In the genomic region with DNA sequence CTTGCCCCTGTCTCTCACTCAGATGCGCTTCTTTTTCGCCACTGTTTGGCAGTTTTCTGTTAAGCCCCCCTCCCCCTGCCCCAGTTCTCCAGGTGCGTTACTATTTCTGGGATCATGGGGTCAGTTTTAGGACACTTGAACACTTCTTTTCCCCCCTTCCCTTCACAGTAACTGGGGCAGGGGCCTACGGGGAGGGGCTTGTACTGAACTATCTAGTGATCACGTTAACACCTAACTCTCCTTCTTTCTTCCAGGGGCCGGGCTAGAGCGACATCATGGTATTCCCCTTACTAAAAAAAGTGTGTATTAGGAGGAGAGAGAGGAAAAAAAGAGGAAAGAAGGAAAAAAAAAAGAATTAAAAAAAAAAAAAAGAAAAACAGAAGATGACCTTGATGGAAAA, we compare ENCODE assay signal across 27 cellular contexts. TPM values are rescaled to one million over a fixed set of nuclear protein-coding genes. Genes with fewer than 3 reads are reported as not detected.
DNase-seq lines count a peak whose midpoint lies in the region; ATAC-seq and TF ChIP-seq lines count a peak whose summit lies in the region.
"Had no signal": no experiment of that assay in that cellular context is flagged by ENCODE, and none has a peak within 500 bp of the region (broad histone marks: within the 10 kb centered on the region; RNA-seq: fewer than 3 reads in every experiment).

No MANE protein-coding gene starts in this region.

- no peak for TF ChIP-seq POLR2A in gastrocnemius medialis (IDR thresholded peaks at IDR 0.05)

- H3K4me1 Mint-ChIP-seq in activated CD8-positive, alpha-beta memory T cell treated with anti-CD3 and anti-CD28 coated beads, Interleukin-2, amount 10 ng/mL, durations not matched to agents 7 days and 5 days, result peaks cover 28% of the 10 kb centered on the region
- peaks cover 30% of the 10 kb centered on the region for H3K4me1 Mint-ChIP-seq in neural crest cell
- H3K4me1 Mint-ChIP-seq in WTC11, result peaks cover 20% of the 10 kb centered on the region

- no peak for ATAC-seq in activated CD8-positive, alpha-beta memory T cell treated with anti-CD3 and anti-CD28 coated beads, Interleukin-2, amount 10 ng/mL, durations not matched to agents 7 days and 5 days
- ATAC-seq in WTC11 (no peak), gastrocnemius medialis (no peak)
- ATAC-seq: CD8-positive, alpha-beta T cell; GM12878 had no signal

- H3F3A ChIP-seq in MM.1S (ENCODE audit: insufficient read depth, low read length), result no peaks in the 10 kb centered on the region

- H3K4me3 Mint-ChIP-seq in activated CD8-positive, alpha-beta memory T cell treated with anti-CD3 and anti-CD28 coated beads, Interleukin-2, amount 10 ng/mL, durations not matched to agents 7 days and 5 days, result no peak overlapping the region
- H3K4me3 Mint-ChIP-seq in neural crest cell, result peak overlapping the region; percentile 73
- no peak overlapping the region for H3K4me3 Mint-ChIP-seq in WTC11
- H3K4me3 Mint-ChIP-seq: CD8-positive, alpha-beta T cell; HFFc6 had no signal

- no peak overlapping the region for H3K27ac Mint-ChIP-seq in activated CD8-positive, alpha-beta memory T cell treated with anti-CD3 and anti-CD28 coated beads, Interleukin-2, amount 10 ng/mL, durations not matched to agents 7 days and 5 days
- no peak overlapping the region for H3K27ac Mint-ChIP-seq in neural crest cell (ENCODE audit: unreplicated experiment)
- H3K27ac Mint-ChIP-seq in WTC11, result no peak overlapping the region
- H3K27ac Mint-ChIP-seq: CD8-positive, alpha-beta T cell; HFFc6 had no signal

- POLR2A ChIA-PET in WTC11 (lab: Charles Lee), result no interaction called here

- H4K20me1 ChIP-seq in BLaER1 (peaks cover 48% of the 10 kb centered on the region), MM.1S (ENCODE audit: insufficient read depth, low read length) (no peaks in the 10 kb centered on the region)

- peaks cover 33% of the 10 kb centered on the region for H3K36me3 Mint-ChIP-seq in activated CD8-positive, alpha-beta memory T cell treated with anti-CD3 and anti-CD28 coated beads, Interleukin-2, amount 10 ng/mL, durations not matched to agents 7 days and 5 days
- H3K36me3 Mint-ChIP-seq in neural crest cell (ENCODE audit: low read depth) (peaks cover 23% of the 10 kb centered on the region), WTC11 (peaks cover 41% of the 10 kb centered on the region)

- peak overlapping the region; percentile 91 for H3K4me2 ChIP-seq in BLaER1
- no peak overlapping the region for H3K4me2 ChIP-seq in MM.1S (ENCODE audit: low read depth, low read length)

- in situ Hi-C loops in gastrocnemius medialis (cut with MboI; ENCODE audit: low sequenced_read_pairs in 4 of 4), result loop anchor here (5.0 to 25.0 kb wide), 10 partner anchors 57 to 1112 kb away; a partner anchor contains a TSS

- H3K27me3 ChIP-seq in BLaER1 (no peaks in the 10 kb centered on the region), adipocyte (replicated peaks; ENCODE audit: control insufficient read depth, insufficient read depth, low read length) (no peaks in the 10 kb centered on the region), MM.1S (replicated peaks; ENCODE audit: insufficient read depth, low read length) (no peaks in the 10 kb centered on the region), gastrocnemius medialis (no peaks in the 10 kb centered on the region)

- no peak overlapping the region for H2AFZ ChIP-seq in MM.1S (ENCODE audit: low read length)

- H3K9ac ChIP-seq in BLaER1, result peak overlapping the region; percentile 47; the same call in 1 of the 2 replicates
- peak overlapping the region; percentile 11 for H3K9ac ChIP-seq in adipocyte (ENCODE audit: low read length)
- H3K9ac ChIP-seq in MM.1S (ENCODE audit: low read length), result no peak overlapping the region

- H3K4me1 ChIP-seq in BLaER1, result peaks cover 34% of the 10 kb centered on the region
- H3K4me1 ChIP-seq in adipocyte (ENCODE audit: control insufficient read depth, insufficient read depth, low read length), result peaks cover 25% of the 10 kb centered on the region
- H3K4me1 ChIP-seq in MM.1S (ENCODE audit: low read length), result peaks cover 4% of the 10 kb centered on the region; the same call in 1 of the 2 replicates
- peaks cover 13 to 25% of the 10 kb centered on the region in 2 donors for H3K4me1 ChIP-seq in gastrocnemius medialis

- H3K36me3 ChIP-seq in BLaER1 (peaks cover 40% of the 10 kb centered on the region), adipocyte (ENCODE audit: control insufficient read depth, insufficient read depth, low read length, severe bottlenecking) (peaks cover 35% of the 10 kb centered on the region), MM.1S (replicated peaks; ENCODE audit: insufficient read depth, low read length) (no peaks in the 10 kb centered on the region), gastrocnemius medialis (peaks cover 0 to 34% of the 10 kb centered on the region in 2 donors)

- CTCF ChIA-PET in activated CD8-positive, alpha-beta memory T cell treated with anti-CD3 and anti-CD28 coated beads, Interleukin-2, amount 10 ng/mL, durations not matched to agents 7 days and 5 days (lab: Charles Lee), result interaction anchor here (1.0 to 10.7 kb wide), 2 partner anchors 23 to 204 kb away, joined by 3 to 119 read pairs; a partner anchor contains a TSS
- CTCF ChIA-PET in WTC11 (lab: Charles Lee), result interaction anchor here (0.8 kb wide), 1 partner anchor 21 kb away, joined by 4 read pairs; no protein-coding TSS in a partner anchor

- H3K9me2 ChIP-seq in MM.1S (replicated peaks; ENCODE audit: insufficient read depth, low read length), result no peaks in the 10 kb centered on the region

- H3K79me2 ChIP-seq in MM.1S (ENCODE audit: low read length), result peaks cover 18% of the 10 kb centered on the region

- intact Hi-C loops in gastrocnemius medialis (cut with DNase I; ENCODE audit: low total_unique reads), result loop anchor here (5.0 to 10.0 kb wide), 3 partner anchors 58 to 560 kb away; a partner anchor contains a TSS

- H3K27me3 Mint-ChIP-seq in activated CD8-positive, alpha-beta memory T cell treated with anti-CD3 and anti-CD28 coated beads, Interleukin-2, amount 10 ng/mL, durations not matched to agents 7 days and 5 days, result no peaks in the 10 kb centered on the region
- H3K27me3 Mint-ChIP-seq in neural crest cell (ENCODE audit: low read depth) (peaks cover 5% of the 10 kb centered on the region), WTC11 (ENCODE audit: low read depth) (no peaks in the 10 kb centered on the region; the same call in 1 of the 2 replicates)

- peak; percentile 23 for DNase-seq in activated CD8-positive, alpha-beta memory T cell treated with anti-CD3 and anti-CD28 coated beads, Interleukin-2, amount 10 ng/mL, durations not matched to agents 7 days and 5 days
- DNase-seq in activated CD8-positive, alpha-beta memory T cell treated with anti-CD3 and anti-CD28 coated beads, Interleukin-2, amount 50 U/mL, for 4 hours, result no peak
- no peak for DNase-seq in adipocyte (ENCODE audit: low read depth)
- DNase-seq in neural crest cell (ENCODE audit: low read depth, low spot score), result no peak
- no peak for DNase-seq in MM.1S
- DNase-seq in WTC11 (ENCODE audit: low spot score), result no peak
- DNase-seq in gastrocnemius medialis, result no peak
- DNase-seq: Caco-2; CD8-positive, alpha-beta T cell; DMS 273 treated with DMSO at 0.1 percent for 48 hours; DMS79; EL; GDM1; GOT3; HFFc6; IMR-90; KG1; NCI-H1048; NCI-H1417; NCI-H1694; NCI-H2081; NCI-H2227 treated with DMSO at 0.1 percent for 48 hours; NCI-H526 treated with DMSO at 0.1 percent for 48 hours; SHP77 had no signal

- H3K4me3 ChIP-seq in BLaER1, result no peak overlapping the region
- no peak overlapping the region for H3K4me3 ChIP-seq in adipocyte (ENCODE audit: low read length)
- no peak overlapping the region for H3K4me3 ChIP-seq in MM.1S (ENCODE audit: low read length)
- H3K4me3 ChIP-seq in gastrocnemius medialis, result no peak overlapping the region
- H3K4me3 ChIP-seq: GM12878, HAP-1 had no signal

- no peaks in the 10 kb centered on the region for H3K9me3 Mint-ChIP-seq in activated CD8-positive, alpha-beta memory T cell treated with anti-CD3 and anti-CD28 coated beads, Interleukin-2, amount 10 ng/mL, durations not matched to agents 7 days and 5 days (ENCODE audit: low read depth)
- H3K9me3 Mint-ChIP-seq in neural crest cell (peaks cover 2% of the 10 kb centered on the region), WTC11 (no peaks in the 10 kb centered on the region)
- H3K9me3 Mint-ChIP-seq: CD8-positive, alpha-beta T cell; HFFc6 had no signal

- H3K27ac ChIP-seq in BLaER1 (no peak overlapping the region), MM.1S (ENCODE audit: low read length) (no peak overlapping the region), gastrocnemius medialis (no peak overlapping the region)

- no peak for TF ChIP-seq CTCF in neural crest cell (conservative IDR thresholded peaks at IDR 0.05)
- TF ChIP-seq CTCF in MM.1S (IDR thresholded peaks at IDR 0.05; ENCODE audit: low read length), result no peak
- no peak for TF ChIP-seq CTCF in WTC11 (IDR thresholded peaks at IDR 0.05)
- no peak for TF ChIP-seq CTCF in gastrocnemius medialis (IDR thresholded peaks at IDR 0.05 in 4 of 5, conservative IDR thresholded peaks at IDR 0.05 in 1 of 5)

- H3K9me3 ChIP-seq in BLaER1 (no peaks in the 10 kb centered on the region), adipocyte (ENCODE audit: control insufficient read depth, low read length) (no peaks in the 10 kb centered on the region), MM.1S (replicated peaks; ENCODE audit: insufficient read depth, low read length) (no peaks in the 10 kb centered on the region), gastrocnemius medialis (no peaks in the 10 kb centered on the region)
- H3K9me3 ChIP-seq: Caco-2, HAP-1 had no signal

RNA-seq across cellular contexts. Expression of a gene that starts 3.7 kb away (rescaled TPM):
- 100 to 1,000 TPM; 225 to 269 TPM for total RNA-seq in activated CD8-positive, alpha-beta memory T cell treated with anti-CD3 and anti-CD28 coated beads, Interleukin-2, amount 10 ng/mL, durations not matched to agents 7 days and 5 days
- total RNA-seq in neural crest cell (375 and 379 TPM in 2 replicates), WTC11 (2021) (290 to 321 TPM (median 295 TPM) in 3 replicates), gastrocnemius medialis (10 to 100 TPM; 15.7 to 32.8 (median 26.6) TPM)

RNA-seq across cellular contexts. Expression of a gene that starts 18.4 kb away (rescaled TPM):
- 1 to 10 TPM; 3.1 to 3.7 TPM for total RNA-seq in activated CD8-positive, alpha-beta memory T cell treated with anti-CD3 and anti-CD28 coated beads, Interleukin-2, amount 10 ng/mL, durations not matched to agents 7 days and 5 days
- 21.9 and 24.8 TPM in 2 replicates for total RNA-seq in neural crest cell
- total RNA-seq in WTC11 (2021), result 15.5 to 18.2 TPM (median 16.9 TPM) in 3 replicates
- 10 to 100 TPM; 13.4 to 24.9 (median 23.8) TPM for total RNA-seq in gastrocnemius medialis

RNA-seq across cellular contexts. Expression of a gene that starts 22.3 kb away (rescaled TPM):
- total RNA-seq in activated CD8-positive, alpha-beta memory T cell treated with anti-CD3 and anti-CD28 coated beads, Interleukin-2, amount 10 ng/mL, durations not matched to agents 7 days and 5 days, result 10 to 100 TPM; 22.0 to 27.4 TPM
- total RNA-seq in neural crest cell (13.6 and 15.0 TPM in 2 replicates), WTC11 (2021) (4.1 to 7.4 TPM (median 5.9 TPM) in 3 replicates), gastrocnemius medialis (1 to 10 TPM; 5.9 to 7.9 (median 6.7) TPM)

RNA-seq across cellular contexts. Expression of a gene that starts 27.7 kb away (rescaled TPM):
- 1 to 10 TPM; 1.7 to 2.8 TPM for total RNA-seq in activated CD8-positive, alpha-beta memory T cell treated with anti-CD3 and anti-CD28 coated beads, Interleukin-2, amount 10 ng/mL, durations not matched to agents 7 days and 5 days
- total RNA-seq in neural crest cell, result 39.4 and 42.4 TPM in 2 replicates
- total RNA-seq in WTC11 (2021), result 42.3 to 52.4 TPM (median 51.4 TPM) in 3 replicates
- total RNA-seq in gastrocnemius medialis, result 1 to 10 TPM in 2 of 4 donors, under 1 TPM in 2; 0.68 to 2.7 (median 1.4) TPM
- total RNA-seq: GM12878 had no signal

RNA-seq across cellular contexts. Expression of a gene that starts 39.1 kb away (rescaled TPM):
- 10 to 100 TPM; 11.4 to 12.4 TPM for total RNA-seq in activated CD8-positive, alpha-beta memory T cell treated with anti-CD3 and anti-CD28 coated beads, Interleukin-2, amount 10 ng/mL, durations not matched to agents 7 days and 5 days
- total RNA-seq in neural crest cell, result 14.8 and 17.2 TPM in 2 replicates
- 9.4 to 10.7 TPM (median 10.1 TPM) in 3 replicates for total RNA-seq in WTC11 (2021)
- total RNA-seq in gastrocnemius medialis, result 1 to 10 TPM; 7.8 to 10.0 (median 8.4) TPM
